11 cellular contexts compared by ENCODE assay signal in genomic region chr13:21034602-21035190, GRCh38. TPM values are rescaled to one million over a fixed set of nuclear protein-coding genes. Genes with fewer than 3 reads are reported as not detected.
DNase-seq lines count a peak whose midpoint lies in the region; ATAC-seq and TF ChIP-seq lines count a peak whose summit lies in the region.
"Had no signal": no experiment of that assay in that cellular context is flagged by ENCODE, and none has a peak within 500 bp of the region (broad histone marks: within the 10 kb centered on the region; RNA-seq: fewer than 3 reads in every experiment).

No MANE protein-coding gene starts in this region.

- peaks cover 40 to 85% (median 58%) of the 10 kb centered on the region in 4 donors for H3K4me1 ChIP-seq in stomach

- peak overlapping the region; percentile 20 to 91 (median 85) for H3K27ac ChIP-seq in stomach

- TF ChIP-seq EP300 in stomach (IDR thresholded peaks at IDR 0.05), result no peak

- no peaks in the 10 kb centered on the region for H3K27me3 ChIP-seq in stomach

- no peak for TF ChIP-seq POLR2A in stomach (IDR thresholded peaks at IDR 0.05)

- 54 to 66% (median 60%) methylated on average over 8 of the region's 8 CpGs for WGBS in stomach, 5 donors

- ATAC-seq in GM21423 (IDR thresholded peaks at IDR 0.05; ENCODE audit: unreplicated experiment), result peak; percentile 57
- ATAC-seq in HG03342 (IDR thresholded peaks at IDR 0.05; ENCODE audit: unreplicated experiment), result no peak
- no peak for ATAC-seq in GM19397 (IDR thresholded peaks at IDR 0.05; ENCODE audit: unreplicated experiment)

- TF ChIP-seq CTCF in stomach (IDR thresholded peaks at IDR 0.05), result no peak

- no peak overlapping the region for H3K4me3 ChIP-seq in stomach

- intact Hi-C loops in stomach (cut with DNase I; ENCODE audit: low total_unique reads), result no loop called here

- peaks cover 0 to 3% (median under 1%) of the 10 kb centered on the region in 4 donors for H3K36me3 ChIP-seq in stomach

- DNase-seq in amniotic epithelial cell (ENCODE audit: low read depth), result peak; percentile 77
- DNase-seq in iPS-NIHi7 (ENCODE audit: extremely low spot score), result peak; percentile 57
- DNase-seq in stomach, result no peak
- no peak for DNase-seq in DMS53 (lab: John Stamatoyannopoulos, UW)
- DNase-seq in NK-92 (lab: John Stamatoyannopoulos, UW; ENCODE audit: unreplicated experiment), result no peak
- DNase-seq: activated T-cell treated with anti-CD3 and anti-CD28 coated beads, Interleukin-2, amount 50 U/mL, for 4 hours; NK-92 treated with Interleukin-12 subunit alpha and Interleukin-12 subunit beta, amount 100 ng/mL, for 24 hours; stimulated activated CD4-positive, alpha-beta T cell treated with anti-CD3 and anti-CD28 coated beads, Interleukin-1b, Interleukin-23, amount 100 ng/mL, for 48 hours had no signal

- H3K9me3 ChIP-seq in stomach, result no peaks in the 10 kb centered on the region

RNA-seq across cellular contexts. Expression of gene LATS2, which starts 26.7 kb away (rescaled TPM):
- 10 to 100 TPM in 3 of 5 donors, 1 to 10 TPM in 2; 4.7 to 21.4 (median 13.5) TPM for total RNA-seq in stomach
- 1 to 10 TPM; 3.4 to 6.7 (median 5.0) TPM for polyA plus RNA-seq in stomach

Comparison
In these comparisons a context has a peak if more than half of its experiments do, and no peak if none do; other contexts are left out.
1. DNase-seq: peak in amniotic epithelial cell (single experiment) and iPS-NIHi7 (single experiment); none in stomach (single experiment), DMS53 (single experiment) and NK-92 (single experiment).